1 cellular context compared by ENCODE assay signal in the genomic region with DNA sequence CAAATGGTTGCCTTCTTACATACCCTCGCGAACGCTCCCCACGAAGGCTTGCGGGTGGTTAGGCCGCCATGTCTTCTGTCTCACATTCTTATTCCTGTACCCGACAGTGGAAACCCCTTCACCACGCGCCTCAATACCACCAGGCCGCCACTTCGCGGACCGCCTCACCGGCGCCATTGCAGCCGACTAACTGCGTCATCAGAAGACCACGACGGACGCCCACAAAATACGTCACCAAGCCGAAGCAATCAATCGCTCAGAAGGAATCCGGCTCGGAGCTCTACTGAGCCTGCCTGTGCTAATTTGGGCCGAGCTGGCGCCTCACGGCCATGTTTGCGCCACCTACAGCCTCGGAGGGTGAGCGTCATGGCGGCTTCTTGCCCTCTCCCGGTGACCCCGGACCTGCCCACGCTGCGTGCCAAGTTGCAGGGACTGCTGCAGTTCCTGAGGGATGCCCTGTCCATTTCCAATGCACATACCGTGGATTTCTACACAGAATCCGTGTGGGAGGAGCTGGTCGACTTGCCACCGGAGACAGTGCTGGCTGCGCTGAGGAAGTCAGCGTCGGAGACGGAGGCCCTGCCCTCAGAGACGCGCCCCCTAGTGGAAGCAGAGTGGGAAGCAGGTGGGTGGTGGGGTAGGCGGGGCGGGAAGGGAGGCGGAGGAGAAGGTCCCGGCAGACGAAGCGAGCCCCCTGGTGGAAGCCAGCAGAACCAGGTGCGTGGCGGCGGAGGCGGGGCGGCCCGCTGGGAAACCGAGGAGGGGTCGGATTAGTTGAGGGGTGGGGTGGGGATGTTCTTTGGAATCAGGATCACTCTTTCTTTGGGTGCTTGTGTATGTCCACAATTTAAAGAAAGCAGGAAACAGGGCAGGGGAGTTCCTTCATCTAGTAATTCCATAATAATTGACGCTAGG.
TF ChIP-seq lines count a peak whose summit lies in the region.

A gene with protein sequence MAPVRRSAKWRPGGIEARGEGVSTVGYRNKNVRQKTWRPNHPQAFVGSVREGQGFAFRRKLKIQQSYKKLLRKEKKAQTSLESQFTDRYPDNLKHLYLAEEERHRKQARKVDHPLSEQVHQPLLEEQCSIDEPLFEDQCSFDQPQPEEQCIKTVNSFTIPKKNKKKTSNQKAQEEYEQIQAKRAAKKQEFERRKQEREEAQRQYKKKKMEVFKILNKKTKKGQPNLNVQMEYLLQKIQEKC (minus strand): TSS at position 188 of the 915 bp plus-strand sequence. CDS start 11 bp downstream, at position 177.
A gene with protein sequence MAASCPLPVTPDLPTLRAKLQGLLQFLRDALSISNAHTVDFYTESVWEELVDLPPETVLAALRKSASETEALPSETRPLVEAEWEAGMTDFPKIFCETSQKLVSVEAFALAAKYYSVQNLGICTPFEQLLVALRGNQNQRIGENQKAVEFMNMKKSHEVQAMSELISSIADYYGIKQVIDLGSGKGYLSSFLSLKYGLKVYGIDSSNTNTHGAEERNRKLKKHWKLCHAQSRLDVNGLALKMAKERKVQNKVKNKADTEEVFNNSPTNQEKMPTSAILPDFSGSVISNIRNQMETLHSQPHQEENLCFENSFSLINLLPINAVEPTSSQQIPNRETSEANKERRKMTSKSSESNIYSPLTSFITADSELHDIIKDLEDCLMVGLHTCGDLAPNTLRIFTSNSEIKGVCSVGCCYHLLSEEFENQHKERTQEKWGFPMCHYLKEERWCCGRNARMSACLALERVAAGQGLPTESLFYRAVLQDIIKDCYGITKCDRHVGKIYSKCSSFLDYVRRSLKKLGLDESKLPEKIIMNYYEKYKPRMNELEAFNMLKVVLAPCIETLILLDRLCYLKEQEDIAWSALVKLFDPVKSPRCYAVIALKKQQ (plus strand): TSS at position 330 of the 915 bp plus-strand sequence. CDS start 37 bp downstream, at position 367.

TF ChIP-seq in K562, 482 proteins besides CTCF, POLR2A, EP300 and RAD21 (continued from another document and continues in another):
- TF ChIP-seq, protein P1, sequence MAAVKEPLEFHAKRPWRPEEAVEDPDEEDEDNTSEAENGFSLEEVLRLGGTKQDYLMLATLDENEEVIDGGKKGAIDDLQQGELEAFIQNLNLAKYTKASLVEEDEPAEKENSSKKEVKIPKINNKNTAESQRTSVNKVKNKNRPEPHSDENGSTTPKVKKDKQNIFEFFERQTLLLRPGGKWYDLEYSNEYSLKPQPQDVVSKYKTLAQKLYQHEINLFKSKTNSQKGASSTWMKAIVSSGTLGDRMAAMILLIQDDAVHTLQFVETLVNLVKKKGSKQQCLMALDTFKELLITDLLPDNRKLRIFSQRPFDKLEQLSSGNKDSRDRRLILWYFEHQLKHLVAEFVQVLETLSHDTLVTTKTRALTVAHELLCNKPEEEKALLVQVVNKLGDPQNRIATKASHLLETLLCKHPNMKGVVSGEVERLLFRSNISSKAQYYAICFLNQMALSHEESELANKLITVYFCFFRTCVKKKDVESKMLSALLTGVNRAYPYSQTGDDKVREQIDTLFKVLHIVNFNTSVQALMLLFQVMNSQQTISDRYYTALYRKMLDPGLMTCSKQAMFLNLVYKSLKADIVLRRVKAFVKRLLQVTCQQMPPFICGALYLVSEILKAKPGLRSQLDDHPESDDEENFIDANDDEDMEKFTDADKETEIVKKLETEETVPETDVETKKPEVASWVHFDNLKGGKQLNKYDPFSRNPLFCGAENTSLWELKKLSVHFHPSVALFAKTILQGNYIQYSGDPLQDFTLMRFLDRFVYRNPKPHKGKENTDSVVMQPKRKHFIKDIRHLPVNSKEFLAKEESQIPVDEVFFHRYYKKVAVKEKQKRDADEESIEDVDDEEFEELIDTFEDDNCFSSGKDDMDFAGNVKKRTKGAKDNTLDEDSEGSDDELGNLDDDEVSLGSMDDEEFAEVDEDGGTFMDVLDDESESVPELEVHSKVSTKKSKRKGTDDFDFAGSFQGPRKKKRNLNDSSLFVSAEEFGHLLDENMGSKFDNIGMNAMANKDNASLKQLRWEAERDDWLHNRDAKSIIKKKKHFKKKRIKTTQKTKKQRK (IDR thresholded peaks at IDR 0.05; ENCODE audit: borderline replicate concordance, low read depth, low read length) = peak; percentile 66; the same call in 1 of the 2 replicates
- peak; percentile 37 for TF ChIP-seq DACH1 (IDR thresholded peaks at IDR 0.05; ENCODE audit: partially characterized antibody)
- TF ChIP-seq MYBL2 (IDR thresholded peaks at IDR 0.05; ENCODE audit: low read depth) = peak; percentile 51
- no peak for TF ChIP-seq MYBL2 (CRISPR knock-in tag; IDR thresholded peaks at IDR 0.05; ENCODE audit: borderline replicate concordance)
- TF ChIP-seq, protein P2, sequence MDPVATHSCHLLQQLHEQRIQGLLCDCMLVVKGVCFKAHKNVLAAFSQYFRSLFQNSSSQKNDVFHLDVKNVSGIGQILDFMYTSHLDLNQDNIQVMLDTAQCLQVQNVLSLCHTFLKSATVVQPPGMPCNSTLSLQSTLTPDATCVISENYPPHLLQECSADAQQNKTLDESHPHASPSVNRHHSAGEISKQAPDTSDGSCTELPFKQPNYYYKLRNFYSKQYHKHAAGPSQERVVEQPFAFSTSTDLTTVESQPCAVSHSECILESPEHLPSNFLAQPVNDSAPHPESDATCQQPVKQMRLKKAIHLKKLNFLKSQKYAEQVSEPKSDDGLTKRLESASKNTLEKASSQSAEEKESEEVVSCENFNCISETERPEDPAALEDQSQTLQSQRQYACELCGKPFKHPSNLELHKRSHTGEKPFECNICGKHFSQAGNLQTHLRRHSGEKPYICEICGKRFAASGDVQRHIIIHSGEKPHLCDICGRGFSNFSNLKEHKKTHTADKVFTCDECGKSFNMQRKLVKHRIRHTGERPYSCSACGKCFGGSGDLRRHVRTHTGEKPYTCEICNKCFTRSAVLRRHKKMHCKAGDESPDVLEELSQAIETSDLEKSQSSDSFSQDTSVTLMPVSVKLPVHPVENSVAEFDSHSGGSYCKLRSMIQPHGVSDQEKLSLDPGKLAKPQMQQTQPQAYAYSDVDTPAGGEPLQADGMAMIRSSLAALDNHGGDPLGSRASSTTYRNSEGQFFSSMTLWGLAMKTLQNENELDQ (CRISPR knock-in tag; IDR thresholded peaks at IDR 0.05; ENCODE audit: borderline replicate concordance) = 0 out of 2 replicates have a peak, but pooled peaks have one; percentile 48
- no peak for TF ChIP-seq ESRRB (CRISPR knock-in tag; IDR thresholded peaks at IDR 0.05; ENCODE audit: borderline replicate concordance)
- TF ChIP-seq, protein P3, sequence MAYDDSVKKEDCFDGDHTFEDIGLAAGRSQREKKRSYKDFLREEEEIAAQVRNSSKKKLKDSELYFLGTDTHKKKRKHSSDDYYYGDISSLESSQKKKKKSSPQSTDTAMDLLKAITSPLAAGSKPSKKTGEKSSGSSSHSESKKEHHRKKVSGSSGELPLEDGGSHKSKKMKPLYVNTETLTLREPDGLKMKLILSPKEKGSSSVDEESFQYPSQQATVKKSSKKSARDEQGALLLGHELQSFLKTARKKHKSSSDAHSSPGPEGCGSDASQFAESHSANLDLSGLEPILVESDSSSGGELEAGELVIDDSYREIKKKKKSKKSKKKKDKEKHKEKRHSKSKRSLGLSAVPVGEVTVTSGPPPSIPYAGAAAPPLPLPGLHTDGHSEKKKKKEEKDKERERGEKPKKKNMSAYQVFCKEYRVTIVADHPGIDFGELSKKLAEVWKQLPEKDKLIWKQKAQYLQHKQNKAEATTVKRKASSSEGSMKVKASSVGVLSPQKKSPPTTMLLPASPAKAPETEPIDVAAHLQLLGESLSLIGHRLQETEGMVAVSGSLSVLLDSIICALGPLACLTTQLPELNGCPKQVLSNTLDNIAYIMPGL (CRISPR knock-in tag; IDR thresholded peaks at IDR 0.05) = peak; percentile 98
- no peak for TF ChIP-seq ZNF830 (CRISPR knock-in tag; IDR thresholded peaks at IDR 0.05)
- peak; percentile 82 for TF ChIP-seq MYC (IDR thresholded peaks at IDR 0.05; ENCODE audit: low read depth, low read length)
- TF ChIP-seq MYC (CRISPR knock-in tag; IDR thresholded peaks at IDR 0.05; ENCODE audit: borderline replicate concordance, low read depth) = peak; percentile 67; the same call in 1 of the 2 replicates
- no peak for TF ChIP-seq CBX2 (IDR thresholded peaks at IDR 0.05; ENCODE audit: insufficient read depth, low read length, poor library complexity, severe bottlenecking)
- peak; percentile 95 for TF ChIP-seq TOE1 (IDR thresholded peaks at IDR 0.05; ENCODE audit: borderline replicate concordance)
- TF ChIP-seq TOE1 (CRISPR knock-in tag; IDR thresholded peaks at IDR 0.05; ENCODE audit: borderline replicate concordance, low read depth) = no peak; the same call in 1 of the 2 replicates
- TF ChIP-seq, protein P4, sequence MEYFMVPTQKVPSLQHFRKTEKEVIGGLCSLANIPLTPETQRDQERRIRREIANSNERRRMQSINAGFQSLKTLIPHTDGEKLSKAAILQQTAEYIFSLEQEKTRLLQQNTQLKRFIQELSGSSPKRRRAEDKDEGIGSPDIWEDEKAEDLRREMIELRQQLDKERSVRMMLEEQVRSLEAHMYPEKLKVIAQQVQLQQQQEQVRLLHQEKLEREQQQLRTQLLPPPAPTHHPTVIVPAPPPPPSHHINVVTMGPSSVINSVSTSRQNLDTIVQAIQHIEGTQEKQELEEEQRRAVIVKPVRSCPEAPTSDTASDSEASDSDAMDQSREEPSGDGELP (CRISPR knock-in tag; IDR thresholded peaks at IDR 0.05; ENCODE audit: borderline replicate concordance) = peak; percentile 87
- TF ChIP-seq, protein P5, sequence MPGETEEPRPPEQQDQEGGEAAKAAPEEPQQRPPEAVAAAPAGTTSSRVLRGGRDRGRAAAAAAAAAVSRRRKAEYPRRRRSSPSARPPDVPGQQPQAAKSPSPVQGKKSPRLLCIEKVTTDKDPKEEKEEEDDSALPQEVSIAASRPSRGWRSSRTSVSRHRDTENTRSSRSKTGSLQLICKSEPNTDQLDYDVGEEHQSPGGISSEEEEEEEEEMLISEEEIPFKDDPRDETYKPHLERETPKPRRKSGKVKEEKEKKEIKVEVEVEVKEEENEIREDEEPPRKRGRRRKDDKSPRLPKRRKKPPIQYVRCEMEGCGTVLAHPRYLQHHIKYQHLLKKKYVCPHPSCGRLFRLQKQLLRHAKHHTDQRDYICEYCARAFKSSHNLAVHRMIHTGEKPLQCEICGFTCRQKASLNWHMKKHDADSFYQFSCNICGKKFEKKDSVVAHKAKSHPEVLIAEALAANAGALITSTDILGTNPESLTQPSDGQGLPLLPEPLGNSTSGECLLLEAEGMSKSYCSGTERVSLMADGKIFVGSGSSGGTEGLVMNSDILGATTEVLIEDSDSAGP (CRISPR knock-in tag; IDR thresholded peaks at IDR 0.05) = no peak
- TF ChIP-seq LEF1 (IDR thresholded peaks at IDR 0.05) = peak; percentile 58; the same call in 1 of the 2 replicates
- TF ChIP-seq HMGN3 (IDR thresholded peaks at IDR 0.05; ENCODE audit: borderline replicate concordance, extremely low read depth, insufficient read length, low read depth, low read length) = peak; percentile 61
- TF ChIP-seq ZNF3 (CRISPR knock-in tag; IDR thresholded peaks at IDR 0.05) = no peak
- TF ChIP-seq, protein P6, sequence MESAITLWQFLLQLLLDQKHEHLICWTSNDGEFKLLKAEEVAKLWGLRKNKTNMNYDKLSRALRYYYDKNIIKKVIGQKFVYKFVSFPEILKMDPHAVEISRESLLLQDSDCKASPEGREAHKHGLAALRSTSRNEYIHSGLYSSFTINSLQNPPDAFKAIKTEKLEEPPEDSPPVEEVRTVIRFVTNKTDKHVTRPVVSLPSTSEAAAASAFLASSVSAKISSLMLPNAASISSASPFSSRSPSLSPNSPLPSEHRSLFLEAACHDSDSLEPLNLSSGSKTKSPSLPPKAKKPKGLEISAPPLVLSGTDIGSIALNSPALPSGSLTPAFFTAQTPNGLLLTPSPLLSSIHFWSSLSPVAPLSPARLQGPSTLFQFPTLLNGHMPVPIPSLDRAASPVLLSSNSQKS (CRISPR knock-in tag; IDR thresholded peaks at IDR 0.05) = no peak
- TF ChIP-seq, protein P7, sequence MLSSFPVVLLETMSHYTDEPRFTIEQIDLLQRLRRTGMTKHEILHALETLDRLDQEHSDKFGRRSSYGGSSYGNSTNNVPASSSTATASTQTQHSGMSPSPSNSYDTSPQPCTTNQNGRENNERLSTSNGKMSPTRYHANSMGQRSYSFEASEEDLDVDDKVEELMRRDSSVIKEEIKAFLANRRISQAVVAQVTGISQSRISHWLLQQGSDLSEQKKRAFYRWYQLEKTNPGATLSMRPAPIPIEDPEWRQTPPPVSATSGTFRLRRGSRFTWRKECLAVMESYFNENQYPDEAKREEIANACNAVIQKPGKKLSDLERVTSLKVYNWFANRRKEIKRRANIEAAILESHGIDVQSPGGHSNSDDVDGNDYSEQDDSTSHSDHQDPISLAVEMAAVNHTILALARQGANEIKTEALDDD (IDR thresholded peaks at IDR 0.05) = no peak
- TF ChIP-seq, protein P8, sequence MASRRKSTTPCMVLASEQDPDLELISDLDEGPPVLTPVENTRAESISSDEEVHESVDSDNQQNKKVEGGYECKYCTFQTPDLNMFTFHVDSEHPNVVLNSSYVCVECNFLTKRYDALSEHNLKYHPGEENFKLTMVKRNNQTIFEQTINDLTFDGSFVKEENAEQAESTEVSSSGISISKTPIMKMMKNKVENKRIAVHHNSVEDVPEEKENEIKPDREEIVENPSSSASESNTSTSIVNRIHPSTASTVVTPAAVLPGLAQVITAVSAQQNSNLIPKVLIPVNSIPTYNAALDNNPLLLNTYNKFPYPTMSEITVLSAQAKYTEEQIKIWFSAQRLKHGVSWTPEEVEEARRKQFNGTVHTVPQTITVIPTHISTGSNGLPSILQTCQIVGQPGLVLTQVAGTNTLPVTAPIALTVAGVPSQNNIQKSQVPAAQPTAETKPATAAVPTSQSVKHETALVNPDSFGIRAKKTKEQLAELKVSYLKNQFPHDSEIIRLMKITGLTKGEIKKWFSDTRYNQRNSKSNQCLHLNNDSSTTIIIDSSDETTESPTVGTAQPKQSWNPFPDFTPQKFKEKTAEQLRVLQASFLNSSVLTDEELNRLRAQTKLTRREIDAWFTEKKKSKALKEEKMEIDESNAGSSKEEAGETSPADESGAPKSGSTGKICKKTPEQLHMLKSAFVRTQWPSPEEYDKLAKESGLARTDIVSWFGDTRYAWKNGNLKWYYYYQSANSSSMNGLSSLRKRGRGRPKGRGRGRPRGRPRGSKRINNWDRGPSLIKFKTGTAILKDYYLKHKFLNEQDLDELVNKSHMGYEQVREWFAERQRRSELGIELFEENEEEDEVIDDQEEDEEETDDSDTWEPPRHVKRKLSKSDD (conservative IDR thresholded peaks at IDR 0.05; ENCODE audit: low read length) = 0 out of 2 replicates have a peak, but pooled peaks have one; percentile 17
- TF ChIP-seq ZFP1 (CRISPR knock-in tag; IDR thresholded peaks at IDR 0.05) = no peak
- TF ChIP-seq ZNF212 (CRISPR knock-in tag; IDR thresholded peaks at IDR 0.05) = no peak
- TF ChIP-seq ZNF324 (CRISPR knock-in tag; IDR thresholded peaks at IDR 0.05) = no peak
- TF ChIP-seq, protein P9, sequence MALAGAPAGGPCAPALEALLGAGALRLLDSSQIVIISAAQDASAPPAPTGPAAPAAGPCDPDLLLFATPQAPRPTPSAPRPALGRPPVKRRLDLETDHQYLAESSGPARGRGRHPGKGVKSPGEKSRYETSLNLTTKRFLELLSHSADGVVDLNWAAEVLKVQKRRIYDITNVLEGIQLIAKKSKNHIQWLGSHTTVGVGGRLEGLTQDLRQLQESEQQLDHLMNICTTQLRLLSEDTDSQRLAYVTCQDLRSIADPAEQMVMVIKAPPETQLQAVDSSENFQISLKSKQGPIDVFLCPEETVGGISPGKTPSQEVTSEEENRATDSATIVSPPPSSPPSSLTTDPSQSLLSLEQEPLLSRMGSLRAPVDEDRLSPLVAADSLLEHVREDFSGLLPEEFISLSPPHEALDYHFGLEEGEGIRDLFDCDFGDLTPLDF (CRISPR knock-in tag; IDR thresholded peaks at IDR 0.05) = peak; percentile 89
- TF ChIP-seq SREBF1 (IDR thresholded peaks at IDR 0.05; ENCODE audit: borderline replicate concordance, low read depth, low read length) = no peak
- TF ChIP-seq SIRT6 (IDR thresholded peaks at IDR 0.05; ENCODE audit: low read depth, low read length) = no peak
- TF ChIP-seq KLF16 (IDR thresholded peaks at IDR 0.05) = no peak
